ENCODE assay signal across 4 cellular contexts in the genomic region with DNA sequence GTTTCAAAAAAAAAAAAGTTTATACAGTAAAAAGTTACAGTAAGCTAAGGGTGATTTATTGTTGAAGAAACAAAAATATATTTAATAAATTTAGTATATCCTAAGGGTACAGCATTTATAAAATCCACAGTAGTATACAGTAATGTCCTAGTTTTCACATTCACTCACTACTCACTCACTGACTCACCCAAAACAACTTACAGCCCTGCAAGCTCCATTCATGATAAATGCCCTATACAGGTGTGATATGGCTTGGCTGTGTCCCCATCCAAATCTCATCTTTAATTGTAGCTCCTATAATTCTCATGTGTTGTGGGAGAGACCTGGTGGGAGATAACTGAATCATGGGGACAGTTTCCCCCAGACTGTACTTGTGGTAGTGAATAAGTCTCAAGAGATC.
"Had no signal": no experiment of that assay in that cellular context is flagged by ENCODE, and none has a peak within 500 bp of the region (broad histone marks: within the 10 kb centered on the region; RNA-seq: fewer than 3 reads in every experiment).

No MANE protein-coding gene starts in this region.

- H3K27me3 Mint-ChIP-seq: IgD-negative memory B cell had no signal

- DNase-seq: H9, HCEC 1CT had no signal

- H3K4me1 Mint-ChIP-seq: GM23338, H9, IgD-negative memory B cell had no signal

- H3K4me3 Mint-ChIP-seq: GM23338, H9, IgD-negative memory B cell had no signal

- H3K27ac Mint-ChIP-seq: GM23338, H9, IgD-negative memory B cell had no signal

- ATAC-seq: GM23338 had no signal
